Comparison of ENCODE assay signal across 22 cellular contexts in genomic region chr5:91135475-91136248, GRCh38.
A peak's percentile ranks its signal among the peaks of the same experiment; 100 is the strongest.
DNase-seq lines count a peak whose midpoint lies in the region; ATAC-seq, FAIRE-seq and TF ChIP-seq lines count a peak whose summit lies in the region.
"Had no signal": no experiment of that assay in that cellular context is flagged by ENCODE, and none has a peak within 500 bp of the region (broad histone marks: within the 10 kb centered on the region; RNA-seq: fewer than 3 reads in every experiment).

No MANE protein-coding gene starts in this region.

- peak overlapping the region; percentile 53 for H3K27ac Mint-ChIP-seq in endodermal cell
- H3K27ac Mint-ChIP-seq in activated CD4-positive, alpha-beta T cell treated with anti-CD3 and anti-CD28 coated beads, Interleukin-2, amount 10 ng/mL, durations not matched to agents 7 days and 5 days, result no peak overlapping the region
- H3K27ac Mint-ChIP-seq: activated T-cell treated with anti-CD3 and anti-CD28 coated beads, Interleukin-2, amount 50 U/mL, for 24 hours; CD8-positive, alpha-beta T cell had no signal

- CTCF ChIA-PET in PC-3 (lab: Charles Lee), result no interaction called here
- CTCF ChIA-PET in activated CD4-positive, alpha-beta T cell treated with anti-CD3 and anti-CD28 coated beads, Interleukin-2, amount 10 ng/mL, durations not matched to agents 7 days and 5 days (lab: Charles Lee), result no interaction called here

- no peaks in the 10 kb centered on the region for H3K27me3 Mint-ChIP-seq in endodermal cell (ENCODE audit: insufficient read depth)
- peaks cover 7% of the 10 kb centered on the region for H3K27me3 Mint-ChIP-seq in activated CD4-positive, alpha-beta T cell treated with anti-CD3 and anti-CD28 coated beads, Interleukin-2, amount 10 ng/mL, durations not matched to agents 7 days and 5 days

- H3K36me3 ChIP-seq in PC-3 (ENCODE audit: low read depth, low read length), result no peaks in the 10 kb centered on the region
- H3K36me3 ChIP-seq in endodermal cell (ENCODE audit: control insufficient read depth, insufficient read depth, low read length), result no peaks in the 10 kb centered on the region
- no peaks in the 10 kb centered on the region for H3K36me3 ChIP-seq in trophoblast cell (ENCODE audit: control insufficient read depth in 1 of 2, insufficient read depth in 2 of 2, low read length in 2 of 2)
- H3K36me3 ChIP-seq: left lung, prostate gland had no signal

- H4K8ac ChIP-seq in trophoblast cell (ENCODE audit: low read depth, low read length), result peak overlapping the region; percentile 6

- H3K4me2 ChIP-seq in PC-3 (ENCODE audit: low read length), result peak overlapping the region; percentile 61
- H3K4me2 ChIP-seq in trophoblast cell (ENCODE audit: low read length), result no peak overlapping the region

- TF ChIP-seq CTCF in PC-3 (conservative IDR thresholded peaks at IDR 0.05; ENCODE audit: low read depth, low read length), result no peak
- TF ChIP-seq CTCF in endodermal cell (conservative IDR thresholded peaks at IDR 0.05), result no peak

- H3K79me1 ChIP-seq in trophoblast cell (ENCODE audit: low read length), result peaks cover 4% of the 10 kb centered on the region

- no peak overlapping the region for H2BK120ac ChIP-seq in trophoblast cell (ENCODE audit: insufficient read depth, low read length, poor library complexity)

- H4K91ac ChIP-seq in trophoblast cell (ENCODE audit: low read depth, low read length), result peak overlapping the region; percentile 45

- POLR2A ChIA-PET in PC-3 (lab: Charles Lee; ENCODE audit: unreplicated experiment), result no interaction called here
- POLR2A ChIA-PET in activated CD4-positive, alpha-beta T cell treated with anti-CD3 and anti-CD28 coated beads, Interleukin-2, amount 10 ng/mL, durations not matched to agents 7 days and 5 days (lab: Charles Lee), result no interaction called here

- peak; percentile 27 for ATAC-seq in PC-3
- ATAC-seq: activated CD4-positive, CD25-positive, alpha-beta regulatory T cell treated with anti-CD3 and anti-CD28 coated beads, Interleukin-2, amount 50 U/mL, for 24 hours; CD8-positive, alpha-beta T cell had no signal

- peaks cover 14% of the 10 kb centered on the region for H3K36me3 Mint-ChIP-seq in endodermal cell (ENCODE audit: low read depth)
- H3K36me3 Mint-ChIP-seq in activated CD4-positive, alpha-beta T cell treated with anti-CD3 and anti-CD28 coated beads, Interleukin-2, amount 10 ng/mL, durations not matched to agents 7 days and 5 days (ENCODE audit: low read depth), result no peaks in the 10 kb centered on the region
- H3K36me3 Mint-ChIP-seq: CD8-positive, alpha-beta T cell had no signal

- no peaks in the 10 kb centered on the region for H3K9me3 ChIP-seq in PC-3 (ENCODE audit: low read length)
- H3K9me3 ChIP-seq in endodermal cell (ENCODE audit: control insufficient read depth, low read length), result no peaks in the 10 kb centered on the region
- no peaks in the 10 kb centered on the region for H3K9me3 ChIP-seq in trophoblast cell (ENCODE audit: insufficient read depth, low read depth, low read length)
- H3K9me3 ChIP-seq: left lung, prostate gland had no signal

- no peaks in the 10 kb centered on the region for H3K9me2 ChIP-seq in PC-3 (replicated peaks; ENCODE audit: low read length)

- peak; percentile 41 for FAIRE-seq in H54 (lab: Jason Lieb, UNC)

- H4K20me1 ChIP-seq in PC-3 (ENCODE audit: low read length), result no peaks in the 10 kb centered on the region

- no peak for TF ChIP-seq POLR2A in H54 (IDR thresholded peaks at IDR 0.05; ENCODE audit: low read depth, low read length)

- H3K4me1 ChIP-seq in PC-3 (ENCODE audit: insufficient read depth, low read length), result peaks cover 54% of the 10 kb centered on the region
- H3K4me1 ChIP-seq in endodermal cell (ENCODE audit: control insufficient read depth, insufficient read depth, low read length), result peaks cover 4% of the 10 kb centered on the region
- H3K4me1 ChIP-seq in trophoblast cell (ENCODE audit: control insufficient read depth in 1 of 2, insufficient read depth in 2 of 2, low read length in 2 of 2), result peaks cover 4 to 6% of the 10 kb centered on the region in 2 experiments
- H3K4me1 ChIP-seq: prostate gland had no signal

- no peak overlapping the region for H3K4me3 ChIP-seq in PC-3 (ENCODE audit: low read length)
- H3K4me3 ChIP-seq in endodermal cell (ENCODE audit: low read length), result no peak overlapping the region
- no peak overlapping the region for H3K4me3 ChIP-seq in trophoblast cell (ENCODE audit: low read depth, low read length)
- H3K4me3 ChIP-seq: left lung, prostate gland had no signal

- intact Hi-C loops in PC-3 (cut with micrococcal nuclease), result loop anchor here (1.0 to 5.0 kb wide), 2 partner anchors 8 to 88 kb away; no protein-coding TSS in a partner anchor

- no peak overlapping the region for H3K4ac ChIP-seq in trophoblast cell (ENCODE audit: low read depth, low read length)

- BruUV-seq in PC-3 (replicated peaks; lab: Mats Ljungman, UMichigan), result no TSS peak

- H4K12ac ChIP-seq in trophoblast cell (ENCODE audit: low read depth, low read length), result no peak overlapping the region

- H2AK5ac ChIP-seq in trophoblast cell (ENCODE audit: low read length), result no peak overlapping the region

- H3K9me3 Mint-ChIP-seq in endodermal cell, result no peaks in the 10 kb centered on the region
- H3K9me3 Mint-ChIP-seq in activated CD4-positive, alpha-beta T cell treated with anti-CD3 and anti-CD28 coated beads, Interleukin-2, amount 10 ng/mL, durations not matched to agents 7 days and 5 days, result no peaks in the 10 kb centered on the region
- H3K9me3 Mint-ChIP-seq: activated T-cell treated with anti-CD3 and anti-CD28 coated beads, Interleukin-2, amount 50 U/mL, for 24 hours; CD8-positive, alpha-beta T cell had no signal

- H3K79me2 ChIP-seq in PC-3 (ENCODE audit: low read length), result no peaks in the 10 kb centered on the region
- no peaks in the 10 kb centered on the region for H3K79me2 ChIP-seq in trophoblast cell (ENCODE audit: control insufficient read depth, insufficient read depth, low read length, poor library complexity)

- no peak overlapping the region for H3K23ac ChIP-seq in trophoblast cell (ENCODE audit: low read length)

- H3F3A ChIP-seq in PC-3 (ENCODE audit: low read length, unreplicated experiment), result peaks cover 3% of the 10 kb centered on the region

- H2BK12ac ChIP-seq in trophoblast cell (ENCODE audit: low read length), result peak overlapping the region; percentile 72

- H3K18ac ChIP-seq in trophoblast cell (ENCODE audit: low read length), result peak overlapping the region; percentile 41

- no peak overlapping the region for H3K9ac ChIP-seq in PC-3 (ENCODE audit: low read length)
- no peak overlapping the region for H3K9ac ChIP-seq in endodermal cell (ENCODE audit: extremely low read depth, low read length, poor library complexity, severe bottlenecking)
- no peak overlapping the region for H3K9ac ChIP-seq in trophoblast cell (ENCODE audit: low read length)

- H3K4me1 Mint-ChIP-seq in endodermal cell, result peaks cover 21% of the 10 kb centered on the region
- peaks cover 16% of the 10 kb centered on the region for H3K4me1 Mint-ChIP-seq in activated CD4-positive, alpha-beta T cell treated with anti-CD3 and anti-CD28 coated beads, Interleukin-2, amount 10 ng/mL, durations not matched to agents 7 days and 5 days

- 76 to 77% methylated on average over 2 to 5 of the region's 5 CpGs for WGBS in endodermal cell (ENCODE audit: insufficient coverage in 1 of 2, insufficient read length in 1 of 2), 2 experiments
- no CpG with 5 or more reads among the region's 5 CpGs for WGBS in trophoblast cell (ENCODE audit: extremely low coverage, insufficient coverage, insufficient read length)

- peak overlapping the region; percentile 15 for H2BK5ac ChIP-seq in trophoblast cell (ENCODE audit: low read depth, low read length, poor library complexity)

- H2AFZ ChIP-seq in PC-3 (ENCODE audit: low read length) (no peak overlapping the region), trophoblast cell (ENCODE audit: insufficient read depth, low read length, poor library complexity) (no peak overlapping the region)

- H3K27me3 ChIP-seq in PC-3 (ENCODE audit: low read length) (no peaks in the 10 kb centered on the region), endodermal cell (ENCODE audit: control insufficient read depth, insufficient read depth, low read length, poor library complexity, severe bottlenecking) (no peaks in the 10 kb centered on the region), trophoblast cell (ENCODE audit: insufficient read depth, low read length) (no peaks in the 10 kb centered on the region)
- H3K27me3 ChIP-seq: left lung had no signal

- DNase-seq in H54 (ENCODE audit: insufficient read length, low spot score) (no peak), PC-3 (peak; percentile 52), endodermal cell (no peak), trophoblast cell (peak; percentile 67 to 86), NCI-H345 treated with DMSO at 0.1 percent for 48 hours (lab: John Stamatoyannopoulos, UW; ENCODE audit: unreplicated experiment) (no peak), HCEC 1CT (no peak)
- no peak for DNase-seq in activated CD4-positive, alpha-beta T cell treated with anti-CD3 and anti-CD28 coated beads, Interleukin-2, amount 10 ng/mL, durations not matched to agents 7 days and 5 days
- DNase-seq: activated naive CD4-positive, alpha-beta T cell treated with Interleukin-2 at 50 U/mL for 16 hours; activated T-cell treated with anti-CD3 and anti-CD28 coated beads, Interleukin-2, amount 50 U/mL, for 24 hours; AML-193; amygdala; CD8-positive, alpha-beta T cell; DMS53; GF-D8; head of caudate nucleus; left lung; NCI-H1105 treated with DMSO at 0.1 percent for 48 hours; NCI-H2029 treated with DMSO at 0.1 percent for 48 hours; NCI-H510A; T-helper 9 cell had no signal

- H3K4me3 Mint-ChIP-seq in endodermal cell, result no peak overlapping the region
- no peak overlapping the region for H3K4me3 Mint-ChIP-seq in activated CD4-positive, alpha-beta T cell treated with anti-CD3 and anti-CD28 coated beads, Interleukin-2, amount 10 ng/mL, durations not matched to agents 7 days and 5 days
- H3K4me3 Mint-ChIP-seq: activated T-cell treated with anti-CD3 and anti-CD28 coated beads, Interleukin-2, amount 50 U/mL, for 24 hours; CD8-positive, alpha-beta T cell had no signal

- peak overlapping the region; percentile 64 for H3K27ac ChIP-seq in PC-3 (ENCODE audit: low read length)
- no peak overlapping the region for H3K27ac ChIP-seq in endodermal cell (ENCODE audit: low read depth, low read length)
- no peak overlapping the region for H3K27ac ChIP-seq in trophoblast cell (ENCODE audit: low read depth, low read length)
- H3K27ac ChIP-seq: left lung, prostate gland had no signal

- peak overlapping the region; percentile 35 for H3K14ac ChIP-seq in trophoblast cell (ENCODE audit: low read length)

Comparison
In these comparisons a context has a peak if more than half of its experiments do, and no peak if none do; other contexts are left out.
1. DNase-seq: peak in PC-3 (single experiment) and trophoblast cell (2 of 2); none in H54 (single experiment), endodermal cell (single experiment), NCI-H345 treated with DMSO at 0.1 percent for 48 hours (single experiment), HCEC 1CT (single experiment) and activated CD4-positive, alpha-beta T cell treated with anti-CD3 and anti-CD28 coated beads, Interleukin-2, amount 10 ng/mL, durations not matched to agents 7 days and 5 days (single experiment).